ENCODE assay signal across 9 cellular contexts in genomic region chr4:1604706-1605205, GRCh38.
DNase-seq lines count a peak whose midpoint lies in the region; ATAC-seq and TF ChIP-seq lines count a peak whose summit lies in the region.
"Had no signal": no experiment of that assay in that cellular context is flagged by ENCODE, and none has a peak within 500 bp of the region (broad histone marks: within the 10 kb centered on the region; RNA-seq: fewer than 3 reads in every experiment).

No MANE protein-coding gene starts in this region.

- TF ChIP-seq CTCF in epithelial cell of esophagus (IDR thresholded peaks at IDR 0.05; ENCODE audit: insufficient read depth, low read depth, low read length, missing control alignments), result peak; percentile 36

- peaks cover 5% of the 10 kb centered on the region for H3K27me3 Mint-ChIP-seq in activated T-cell treated with anti-CD3 and anti-CD28 coated beads, Interleukin-2, amount 50 U/mL, for 4 hours (ENCODE audit: low read depth)

- ATAC-seq in activated T-cell treated with anti-CD3 and anti-CD28 coated beads, Interleukin-2, amount 50 U/mL, for 4 hours, result peak in 1 of 2 donors; percentile 65
- peak; percentile 15 for ATAC-seq in stimulated activated naive CD8-positive, alpha-beta T cell treated with anti-CD3 and anti-CD28 coated beads, Interleukin-15, Interleukin-2, amounts not matched to agents 100 U/mL and 50 U/mL, for 24 hours

- no peaks in the 10 kb centered on the region for H3K9me3 Mint-ChIP-seq in activated T-cell treated with anti-CD3 and anti-CD28 coated beads, Interleukin-2, amount 50 U/mL, for 4 hours

- peaks cover 16% of the 10 kb centered on the region for H3K4me1 Mint-ChIP-seq in activated T-cell treated with anti-CD3 and anti-CD28 coated beads, Interleukin-2, amount 50 U/mL, for 4 hours (ENCODE audit: low read depth)

- H3K4me3 ChIP-seq in epithelial cell of esophagus (ENCODE audit: low read length), result no peak overlapping the region
- H3K4me3 ChIP-seq: lung had no signal

- H3K4me3 Mint-ChIP-seq in activated T-cell treated with anti-CD3 and anti-CD28 coated beads, Interleukin-2, amount 50 U/mL, for 4 hours, result peak overlapping the region; percentile 65

- H3K36me3 Mint-ChIP-seq in activated T-cell treated with anti-CD3 and anti-CD28 coated beads, Interleukin-2, amount 50 U/mL, for 4 hours (ENCODE audit: insufficient read depth), result no peaks in the 10 kb centered on the region

- no peak for DNase-seq in activated T-cell treated with anti-CD3 and anti-CD28 coated beads, Interleukin-2, amount 50 U/mL, for 4 hours
- no peak for DNase-seq in activated T-cell treated with anti-CD3 and anti-CD28 coated beads, Interleukin-2, amount 50 U/mL, for 1 hour
- peak; percentile 74 for DNase-seq in RPMI8226
- no peak for DNase-seq in epithelial cell of esophagus (ENCODE audit: low read depth)
- DNase-seq in stimulated activated naive CD8-positive, alpha-beta T cell treated with anti-CD3 and anti-CD28 coated beads, Interleukin-15, Interleukin-2, amounts not matched to agents 100 U/mL and 50 U/mL, for 24 hours, result peak; percentile 19
- DNase-seq in EL, result no peak
- no peak for DNase-seq in NCI-H226
- DNase-seq in GM19238 (ENCODE audit: insufficient read length, low spot score), result no peak

Comparison
In these comparisons a context has a peak if more than half of its experiments do, and no peak if none do; other contexts are left out.
1. DNase-seq: peak in RPMI8226 (single experiment) and stimulated activated naive CD8-positive, alpha-beta T cell treated with anti-CD3 and anti-CD28 coated beads, Interleukin-15, Interleukin-2, amounts not matched to agents 100 U/mL and 50 U/mL, for 24 hours (single experiment); none in activated T-cell treated with anti-CD3 and anti-CD28 coated beads, Interleukin-2, amount 50 U/mL, for 4 hours (single experiment), activated T-cell treated with anti-CD3 and anti-CD28 coated beads, Interleukin-2, amount 50 U/mL, for 1 hour (single experiment), epithelial cell of esophagus (single experiment), EL (single experiment), NCI-H226 (single experiment) and GM19238 (single experiment).